In genomic region chr12:96548384-96548783, GRCh38 we compare ENCODE assay signal across 20 cellular contexts. TPM values are rescaled to one million over a fixed set of nuclear protein-coding genes. Genes with fewer than 3 reads are reported as not detected.
"Had no signal": no experiment of that assay in that cellular context is flagged by ENCODE, and none has a peak within 500 bp of the region (broad histone marks: within the 10 kb centered on the region; RNA-seq: fewer than 3 reads in every experiment).

No MANE protein-coding gene starts in this region.

- H3K27ac Mint-ChIP-seq: naive thymus-derived CD8-positive, alpha-beta T cell had no signal

- H3K4me3 ChIP-seq: heart left ventricle, lung, psoas muscle, right lobe of liver, stomach, thoracic aorta, transverse colon had no signal

- H3K4me3 Mint-ChIP-seq: naive thymus-derived CD8-positive, alpha-beta T cell had no signal

- DNase-seq: effector memory CD4-positive, alpha-beta T cell; heart left ventricle; hippocampal formation; left colon; left ventricle myocardium superior; mesendoderm; naive thymus-derived CD8-positive, alpha-beta T cell; psoas muscle; retina; right lobe of liver; stimulated activated CD4-positive, alpha-beta T cell treated with anti-CD3 and anti-CD28 coated beads, Interleukin-4, amount 100 ng/mL, for 24 hours; stimulated activated naive CD4-positive, alpha-beta T cell; stomach; substantia nigra; transverse colon had no signal

- FAIRE-seq: endometrium, frontal cortex had no signal

- ATAC-seq: esophagus mucosa; heart left ventricle; left colon; left ventricle myocardium superior; naive thymus-derived CD8-positive, alpha-beta T cell; psoas muscle; right lobe of liver had no signal

RNA-seq across cellular contexts. Expression of gene CFAP54, which starts 59.0 kb away (rescaled TPM):
- polyA plus RNA-seq: naive thymus-derived CD8-positive, alpha-beta T cell had no signal
